In genomic region chr2:232789067-232789466, GRCh38 we compare ENCODE assay signal across 22 cellular contexts. TPM values are rescaled to one million over a fixed set of nuclear protein-coding genes. Genes with fewer than 3 reads are reported as not detected.
DNase-seq lines count a peak whose midpoint lies in the region; ATAC-seq, FAIRE-seq and TF ChIP-seq lines count a peak whose summit lies in the region.
"Had no signal": no experiment of that assay in that cellular context is flagged by ENCODE, and none has a peak within 500 bp of the region (broad histone marks: within the 10 kb centered on the region; RNA-seq: fewer than 3 reads in every experiment).

No MANE protein-coding gene starts in this region.

- H3K4me3 Mint-ChIP-seq in Caco-2 (ENCODE audit: unreplicated experiment), result no peak overlapping the region
- no peak overlapping the region for H3K4me3 Mint-ChIP-seq in osteocyte (ENCODE audit: unreplicated experiment)
- H3K4me3 Mint-ChIP-seq: CD4-positive, alpha-beta T cell had no signal

- H3K36me3 ChIP-seq in Caco-2 (ENCODE audit: control insufficient read depth, insufficient read depth, low read length), result peaks cover 2% of the 10 kb centered on the region; the same call in 1 of the 2 replicates
- H3K36me3 ChIP-seq in effector memory CD4-positive, alpha-beta T cell (ENCODE audit: control insufficient read depth, insufficient read depth, low read length), result peaks cover 50% of the 10 kb centered on the region

- CTCF ChIA-PET in Caco-2 (lab: Charles Lee), result no interaction called here

- peak; percentile 43 for FAIRE-seq in islet of Langerhans (lab: Jason Lieb, UNC)
- FAIRE-seq: A549, HepG2 had no signal

- H3K4me1 Mint-ChIP-seq in Caco-2 (ENCODE audit: low read depth, unreplicated experiment), result no peaks in the 10 kb centered on the region
- peaks cover 11% of the 10 kb centered on the region for H3K4me1 Mint-ChIP-seq in osteocyte (ENCODE audit: unreplicated experiment)

- H3K4me3 ChIP-seq in Caco-2 (ENCODE audit: low read depth, low read length), result no peak overlapping the region
- H3K4me3 ChIP-seq in effector memory CD4-positive, alpha-beta T cell (ENCODE audit: insufficient read depth, low read depth, low read length, poor library complexity, severe bottlenecking), result no peak overlapping the region
- H3K4me3 ChIP-seq: A549 had no signal

- POLR2A ChIA-PET in Caco-2 (lab: Charles Lee), result no interaction called here

- H3K4me1 ChIP-seq in Caco-2, result no peaks in the 10 kb centered on the region
- H3K4me1 ChIP-seq in effector memory CD4-positive, alpha-beta T cell (ENCODE audit: control insufficient read depth, insufficient read depth, low read length, poor library complexity, severe bottlenecking), result no peaks in the 10 kb centered on the region
- H3K4me1 ChIP-seq: A549 had no signal

- BruUV-seq in Caco-2 (replicated peaks; lab: Mats Ljungman, UMichigan), result no TSS peak

- peak overlapping the region; percentile 47 for H3K27ac Mint-ChIP-seq in Caco-2 (ENCODE audit: unreplicated experiment)
- H3K27ac Mint-ChIP-seq in osteocyte (ENCODE audit: unreplicated experiment), result peak overlapping the region; percentile 51
- H3K27ac Mint-ChIP-seq: CD4-positive, alpha-beta T cell had no signal

- H3K36me3 Mint-ChIP-seq in Caco-2 (ENCODE audit: insufficient read depth, unreplicated experiment) (peaks cover 35% of the 10 kb centered on the region), osteocyte (ENCODE audit: unreplicated experiment) (peaks cover 54% of the 10 kb centered on the region)

- DNase-seq in Caco-2, result no peak
- DNase-seq in amniotic epithelial cell (ENCODE audit: low read depth), result peak; percentile 54
- no peak for DNase-seq in osteocyte (ENCODE audit: extremely low spot score, unreplicated experiment)
- no peak for DNase-seq in hypothalamus (lab: John Stamatoyannopoulos, UW)
- no peak for DNase-seq in effector memory CD4-positive, alpha-beta T cell
- no peak for DNase-seq in stimulated activated CD4-positive, alpha-beta T cell treated with anti-CD3 and anti-CD28 coated beads, Interleukin-4, amount 100 ng/mL, for 24 hours
- DNase-seq: CD4-positive, alpha-beta T cell; DMS153; GF-D8; GOT3; KBM-7; MV-4-11; NCI-H1694 treated with DMSO at 0.1 percent for 48 hours; NCI-H510A; NCI-H774; OCI-M1; Right ventricle myocardium superior had no signal

- ATAC-seq in GM21390 (IDR thresholded peaks at IDR 0.05; ENCODE audit: unreplicated experiment), result no peak
- ATAC-seq: A549, HCT116, HepG2 had no signal

- H3K9me3 ChIP-seq in Caco-2, result no peaks in the 10 kb centered on the region
- H3K9me3 ChIP-seq in effector memory CD4-positive, alpha-beta T cell (ENCODE audit: control insufficient read depth, low read length), result no peaks in the 10 kb centered on the region
- H3K9me3 ChIP-seq: A549 had no signal

- TF ChIP-seq CTCF in Caco-2 (IDR thresholded peaks at IDR 0.05; ENCODE audit: insufficient read depth in 1 of 2, low read depth in 1 of 2, low read length in 1 of 2, severe bottlenecking in 1 of 2, unreplicated experiment in 1 of 2) (no peak), osteocyte (IDR thresholded peaks at IDR 0.05) (no peak)

- intact Hi-C loops in Caco-2 (cut with micrococcal nuclease; ENCODE audit: unreplicated experiment), result no loop called here

- no peak overlapping the region for H3K27ac ChIP-seq in effector memory CD4-positive, alpha-beta T cell (ENCODE audit: insufficient read depth, low read length, poor library complexity, severe bottlenecking)
- H3K27ac ChIP-seq: A549 had no signal

- H3K27me3 Mint-ChIP-seq in Caco-2 (ENCODE audit: insufficient read depth, unreplicated experiment) (no peaks in the 10 kb centered on the region), osteocyte (ENCODE audit: unreplicated experiment) (no peaks in the 10 kb centered on the region)
- H3K27me3 Mint-ChIP-seq: CD4-positive, alpha-beta T cell had no signal

- H3K9me3 Mint-ChIP-seq in Caco-2 (ENCODE audit: unreplicated experiment) (no peaks in the 10 kb centered on the region), osteocyte (ENCODE audit: unreplicated experiment) (no peaks in the 10 kb centered on the region)
- H3K9me3 Mint-ChIP-seq: CD4-positive, alpha-beta T cell had no signal

- no peaks in the 10 kb centered on the region for H3K27me3 ChIP-seq in Caco-2 (replicated peaks; ENCODE audit: control insufficient read depth, insufficient read depth, low read length)
- no peaks in the 10 kb centered on the region for H3K27me3 ChIP-seq in effector memory CD4-positive, alpha-beta T cell (replicated peaks; ENCODE audit: control insufficient read depth, insufficient read depth, low read length, poor library complexity, severe bottlenecking)

RNA-seq across cellular contexts. Expression of gene KCNJ13, which starts 12.7 kb away (rescaled TPM):
- total RNA-seq in Caco-2 (2022) (0.23 and 0.59 TPM in 2 replicates), osteocyte (not detected in 2 replicates)
- total RNA-seq: CD4-positive, alpha-beta T cell; HepG2; Right ventricle myocardium superior had no signal
